ENCODE assay signal across 1 cellular context in genomic region chr15:34325368-34325767, GRCh38.
TF ChIP-seq lines count a peak whose summit lies in the region.

No MANE protein-coding gene starts in this region.

TF ChIP-seq in SK-N-SH, 30 proteins besides CTCF, POLR2A, EP300 and RAD21:
- TF ChIP-seq NRF1 (IDR thresholded peaks at IDR 0.05; ENCODE audit: low read depth, low read length) (no peak), RCOR1 (IDR thresholded peaks at IDR 0.05; ENCODE audit: low read length) (no peak), GABPA (IDR thresholded peaks at IDR 0.05; ENCODE audit: low read depth) (no peak), NFIC (IDR thresholded peaks at IDR 0.05; ENCODE audit: borderline replicate concordance) (no peak)
